17 cellular contexts compared by ENCODE assay signal in the genomic region with DNA sequence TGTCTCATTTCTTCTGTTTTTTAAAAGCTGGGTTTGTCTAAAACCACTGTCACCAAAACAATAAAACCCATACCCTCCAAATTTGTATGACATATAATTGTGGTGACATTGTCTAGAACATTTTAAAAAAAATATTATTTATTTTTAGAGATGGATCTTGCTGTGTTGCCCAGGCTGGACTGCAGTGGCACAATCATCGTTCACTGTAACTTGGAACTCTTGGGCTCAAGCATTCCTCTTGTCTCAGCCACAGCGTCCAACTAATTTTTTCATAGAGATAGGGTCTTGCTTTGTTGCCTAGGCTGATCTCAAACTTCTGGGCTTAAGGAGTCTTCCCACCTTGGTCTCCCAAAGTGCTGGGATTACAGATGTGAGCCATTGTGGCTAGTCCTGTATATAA.
"Had no signal": no experiment of that assay in that cellular context is flagged by ENCODE, and none has a peak within 500 bp of the region (broad histone marks: within the 10 kb centered on the region; RNA-seq: fewer than 3 reads in every experiment).

No MANE protein-coding gene starts in this region.

- H3K27me3 Mint-ChIP-seq: naive thymus-derived CD8-positive, alpha-beta T cell had no signal

- H3K9me3 ChIP-seq: testis, transverse colon had no signal

- ATAC-seq: foreskin keratinocyte; left cardiac atrium; naive thymus-derived CD8-positive, alpha-beta T cell had no signal

- H3K27ac Mint-ChIP-seq: endodermal cell had no signal

- DNase-seq: cerebellar nuclear complex; dermis blood vessel endothelial cell; effector CD4-positive, alpha-beta T cell; endodermal cell; foreskin keratinocyte; left cardiac atrium; mammary epithelial cell; naive thymus-derived CD8-positive, alpha-beta T cell; posterior cingulate gyrus; small intestine; stimulated activated CD4-positive, alpha-beta T cell treated with anti-CD3 and anti-CD28 coated beads, Interleukin-2, amount 100 ng/mL, for 48 hours; stimulated activated naive CD4-positive, alpha-beta T cell treated with Interleukin-2 at 50 U/mL for 16 hours; testis; transverse colon had no signal

- H3K27me3 ChIP-seq: foreskin keratinocyte, testis, transverse colon had no signal

- H3K4me3 Mint-ChIP-seq: endodermal cell had no signal

- H3K9me3 Mint-ChIP-seq: endodermal cell had no signal

- H3K4me3 ChIP-seq: testis, transverse colon had no signal

- H3K36me3 ChIP-seq: transverse colon had no signal

- FAIRE-seq: colon, endothelial cell of umbilical vein, keratinocyte, small intestine had no signal

- H3K27ac ChIP-seq: foreskin keratinocyte, testis had no signal
